ENCODE assay signal across 11 cellular contexts in the genomic region with DNA sequence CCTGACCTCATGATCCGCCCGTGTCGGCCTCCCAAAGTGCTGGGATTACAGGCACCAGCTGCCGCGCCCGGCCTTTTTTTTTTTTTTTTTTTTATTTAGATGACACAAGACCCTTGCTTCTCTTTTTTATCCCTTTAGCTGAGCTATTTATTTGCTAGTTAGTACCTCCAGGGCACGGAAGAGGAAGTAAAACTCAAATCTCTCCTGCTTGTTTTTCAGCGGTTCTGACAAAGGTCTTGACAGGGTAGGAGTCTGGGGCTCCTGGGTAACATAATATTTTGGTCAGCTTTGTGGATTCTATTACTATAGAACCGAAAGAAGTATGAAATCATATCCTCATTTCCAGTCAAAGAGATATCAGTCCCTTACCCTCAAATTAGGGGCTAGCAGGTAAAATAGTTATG. TPM values are rescaled to one million over a fixed set of nuclear protein-coding genes. Genes with fewer than 3 reads are reported as not detected.
DNase-seq lines count a peak whose midpoint lies in the region; ATAC-seq and TF ChIP-seq lines count a peak whose summit lies in the region.
"Had no signal": no experiment of that assay in that cellular context is flagged by ENCODE, and none has a peak within 500 bp of the region (broad histone marks: within the 10 kb centered on the region; RNA-seq: fewer than 3 reads in every experiment).

No MANE protein-coding gene starts in this region.

- no peaks in the 10 kb centered on the region for H3K27me3 ChIP-seq in BLaER1

- peak overlapping the region; percentile 68 for H3K4me2 ChIP-seq in BLaER1

- no peak overlapping the region for H3K4me3 ChIP-seq in BLaER1

- 0 out of 2 replicates have a peak, but pooled peaks cover under 1% of the 10 kb centered on the region for H3K36me3 ChIP-seq in BLaER1

- H3K4me1 ChIP-seq in BLaER1, result peaks cover 75% of the 10 kb centered on the region

- H3K4me3 Mint-ChIP-seq in endothelial cell (ENCODE audit: unreplicated experiment), result no peak overlapping the region
- H3K4me3 Mint-ChIP-seq: nephron, WTC11 had no signal

- H3K27me3 Mint-ChIP-seq in endothelial cell (ENCODE audit: unreplicated experiment), result no peaks in the 10 kb centered on the region

- peak overlapping the region; percentile 5; the same call in 1 of the 2 replicates for H3K9ac ChIP-seq in BLaER1

- H3K9me3 Mint-ChIP-seq in endothelial cell (ENCODE audit: unreplicated experiment), result no peaks in the 10 kb centered on the region
- H3K9me3 Mint-ChIP-seq: nephron, WTC11 had no signal

- H3K27ac Mint-ChIP-seq in endothelial cell (ENCODE audit: unreplicated experiment), result no peak overlapping the region
- H3K27ac Mint-ChIP-seq: nephron, WTC11 had no signal

- peaks cover 29% of the 10 kb centered on the region for H3K4me1 Mint-ChIP-seq in endothelial cell (ENCODE audit: unreplicated experiment)

- peak; percentile 85 for ATAC-seq in GM19328 (IDR thresholded peaks at IDR 0.05; ENCODE audit: unreplicated experiment)
- peak; percentile 88 for ATAC-seq in HG03066 (IDR thresholded peaks at IDR 0.05; ENCODE audit: low read depth, unreplicated experiment)
- ATAC-seq: WTC11 had no signal

- no peak for TF ChIP-seq CTCF in endothelial cell (IDR thresholded peaks at IDR 0.05; ENCODE audit: unreplicated experiment)

- H4K20me1 ChIP-seq in BLaER1, result no peaks in the 10 kb centered on the region

- peaks cover 4% of the 10 kb centered on the region for H3K36me3 Mint-ChIP-seq in endothelial cell (ENCODE audit: low read depth, unreplicated experiment)
- H3K36me3 Mint-ChIP-seq: WTC11 had no signal

- DNase-seq in SKM-1 treated with dmso at 0.1 percent for 144 hours (lab: John Stamatoyannopoulos, UW; ENCODE audit: unreplicated experiment) (peak; percentile 89), endothelial cell (ENCODE audit: low spot score) (no peak), superior temporal gyrus (ENCODE audit: extremely low spot score) (no peak), NCI-H524 (lab: John Stamatoyannopoulos, UW) (no peak)
- no peak for DNase-seq in effector CD4-positive, alpha-beta T cell

- peaks cover 7% of the 10 kb centered on the region for H3K9me3 ChIP-seq in BLaER1

- peak overlapping the region; percentile 69 for H3K27ac ChIP-seq in BLaER1
- H3K27ac ChIP-seq: C4-2B had no signal

RNA-seq across cellular contexts. Expression of gene ETV5, which starts 44.0 kb away (rescaled TPM):
- total RNA-seq in endothelial cell (ENCODE audit: unreplicated experiment), result 40.6 TPM
